8 cellular contexts compared by ENCODE assay signal in genomic region chr7:135977742-135978066, GRCh38. TPM values are rescaled to one million over a fixed set of nuclear protein-coding genes. Genes with fewer than 3 reads are reported as not detected.
A peak's percentile ranks its signal among the peaks of the same experiment; 100 is the strongest.
DNase-seq lines count a peak whose midpoint lies in the region; ATAC-seq and TF ChIP-seq lines count a peak whose summit lies in the region.

No MANE protein-coding gene starts in this region.

- peak overlapping the region; percentile 88 to 100 (median 96) for H3K4me3 Mint-ChIP-seq in naive B cell

- peak overlapping the region; percentile 96 for H3K4me2 ChIP-seq in KMS-11

- peaks cover 23% of the 10 kb centered on the region for H4K20me1 ChIP-seq in KMS-11 (ENCODE audit: insufficient read depth)

- H3K79me2 ChIP-seq in KMS-11 (ENCODE audit: insufficient read depth, low read depth), result peaks cover 44% of the 10 kb centered on the region

- H3K36me3 ChIP-seq in KMS-11 (ENCODE audit: insufficient read depth), result no peaks in the 10 kb centered on the region

- H3K36me3 Mint-ChIP-seq in naive B cell, result peaks cover 8 to 13% of the 10 kb centered on the region in 2 donors

- no peak for TF ChIP-seq CTCF in AG09309 (IDR thresholded peaks at IDR 0.05; ENCODE audit: control insufficient read depth, insufficient read depth, low read depth, low read length, missing control alignments)
- no peak for TF ChIP-seq CTCF in KMS-11 (conservative IDR thresholded peaks at IDR 0.05; ENCODE audit: low read depth, low read length)

- H2AFZ ChIP-seq in KMS-11 (ENCODE audit: low read depth), result peak overlapping the region; percentile 86

- no peaks in the 10 kb centered on the region for H3K27me3 ChIP-seq in KMS-11 (ENCODE audit: insufficient read depth, low read depth)

- peak overlapping the region; percentile 99 for H3K4me3 ChIP-seq in AG09309 (ENCODE audit: control insufficient read depth, low read depth, low read length)
- no peak overlapping the region for H3K4me3 ChIP-seq in KMS-11 (IDR thresholded peaks at IDR 0.05; ENCODE audit: insufficient read depth, low read depth, low read length)

- H3K9me3 Mint-ChIP-seq in naive B cell, result peaks cover 0 to 5% (median 0%) of the 10 kb centered on the region in 7 donors

- H3K9ac ChIP-seq in KMS-11, result no peak overlapping the region

- no peaks in the 10 kb centered on the region for H3K27me3 Mint-ChIP-seq in naive B cell

- no peak for ATAC-seq in naive B cell (ENCODE audit: low read depth in 2 of 2)
- ATAC-seq in GM21723 (IDR thresholded peaks at IDR 0.05; ENCODE audit: unreplicated experiment), result no peak
- no peak for ATAC-seq in HG03378 (IDR thresholded peaks at IDR 0.05; ENCODE audit: unreplicated experiment)

- no peak for DNase-seq in AG09309 (ENCODE audit: low read depth)
- DNase-seq in naive B cell, result no peak
- no peak for DNase-seq in NCI-H2107 treated with DMSO at 0.1 percent for 48 hours (lab: John Stamatoyannopoulos, UW; ENCODE audit: unreplicated experiment)
- DNase-seq in NCI-H2081 (lab: John Stamatoyannopoulos, UW), result no peak

- peaks cover 68% of the 10 kb centered on the region for H3K4me1 ChIP-seq in KMS-11 (ENCODE audit: low read depth, poor library complexity, severe bottlenecking)

- peak overlapping the region in 5 of 6 donors; percentile 91 to 99 (median 98) for H3K27ac Mint-ChIP-seq in naive B cell

- peaks cover 61 to 70% (median 61%) of the 10 kb centered on the region in 3 donors for H3K4me1 Mint-ChIP-seq in naive B cell

- H3K27ac ChIP-seq in KMS-11, result no peak overlapping the region
- peak overlapping the region; percentile 25 for H3K27ac ChIP-seq in cingulate gyrus (ENCODE audit: low read depth, low read length)

RNA-seq across cellular contexts. Expression of gene MTPN, which starts 0.5 kb away (rescaled TPM):
- polyA plus RNA-seq in naive B cell (ENCODE audit: low read depth in 6 of 6), result 100 to 1,000 TPM; 203 to 341 (median 281) TPM
